20 cellular contexts compared by ENCODE assay signal in the genomic region with DNA sequence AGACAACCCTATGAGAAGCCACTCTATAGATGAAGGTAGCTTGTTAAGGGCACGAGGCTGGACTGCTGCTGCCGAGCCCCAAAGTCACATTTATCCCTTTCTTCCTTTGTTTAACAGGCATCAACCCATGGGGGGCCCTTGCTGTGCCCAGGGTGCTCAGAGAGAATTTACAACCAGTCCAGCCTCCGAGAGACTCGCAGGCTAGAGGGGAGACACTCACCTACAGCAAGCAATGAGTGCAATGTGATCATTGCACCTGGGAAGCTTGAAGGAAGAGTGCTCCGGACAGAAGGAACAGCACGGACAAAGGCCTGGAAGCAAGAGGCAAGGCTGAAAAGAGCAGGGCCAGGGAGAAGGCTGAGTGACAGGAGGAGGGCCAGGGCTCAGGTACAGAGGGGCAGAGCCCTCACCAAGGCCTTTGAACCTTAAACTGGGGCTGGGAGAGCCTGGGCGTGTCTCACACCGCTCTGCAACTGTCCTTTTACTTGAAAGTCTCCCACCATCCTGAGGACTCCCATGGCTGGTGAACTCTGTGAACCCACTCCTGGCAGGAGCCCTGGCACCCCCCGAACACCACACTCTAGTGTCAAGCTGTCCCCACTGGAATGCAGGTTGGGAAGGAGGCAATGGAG. TPM values are rescaled to one million over a fixed set of nuclear protein-coding genes. Genes with fewer than 3 reads are reported as not detected.
DNase-seq lines count a peak whose midpoint lies in the region; ATAC-seq, FAIRE-seq and TF ChIP-seq lines count a peak whose summit lies in the region.
"Had no signal": no experiment of that assay in that cellular context is flagged by ENCODE, and none has a peak within 500 bp of the region (broad histone marks: within the 10 kb centered on the region; RNA-seq: fewer than 3 reads in every experiment).

No MANE protein-coding gene starts in this region.

- H3K27ac ChIP-seq in HepG2 (ENCODE audit: extremely low read length, insufficient read depth, low read length) (no peak overlapping the region), right lobe of liver (no peak overlapping the region), OCI-LY3 (ENCODE audit: low read length) (no peak overlapping the region), neuronal stem cell (replicated peaks; ENCODE audit: low read length) (no peak overlapping the region), suprapubic skin (no peak overlapping the region)
- H3K27ac ChIP-seq: 22Rv1; BLaER1 treated with 17β-estradiol and CSF1 and Interleukin-3, amounts not matched to agents 10 nM and 100 nM had no signal

- in situ Hi-C loops in HepG2 (cut with HindIII; ENCODE audit: extremely low pct_ligation_motif_present, low pct_unique_long_range_greater_than_20kb): loop anchor here (5.0 kb wide), 2 partner anchors 106 to 201 kb away; no protein-coding TSS in a partner anchor

- ATAC-seq in HepG2: peak; percentile 37
- no peak for ATAC-seq in right lobe of liver
- ATAC-seq in GM18873 (IDR thresholded peaks at IDR 0.05; ENCODE audit: low FRiP score, unreplicated experiment): no peak

- H3K79me1 ChIP-seq in neuronal stem cell (ENCODE audit: low read depth, low read length): no peaks in the 10 kb centered on the region

- H3K23ac ChIP-seq in neuronal stem cell (ENCODE audit: low read depth, low read length, poor library complexity): no peak overlapping the region

- H2BK15ac ChIP-seq in neuronal stem cell (ENCODE audit: low read length): peak overlapping the region; percentile 82

- CTCF ChIA-PET in HepG2 (lab: Yijun Ruan, JAX; ENCODE audit: low intra/inter-chr PET ratio, low total read pairs): interaction anchor here (1.7 kb wide), 1 partner anchor 268 kb away, joined by 13 read pairs; no protein-coding TSS in a partner anchor

- no peak overlapping the region for H2BK5ac ChIP-seq in neuronal stem cell (ENCODE audit: low read length)

- peak overlapping the region; percentile 14 for H3K14ac ChIP-seq in neuronal stem cell (ENCODE audit: low read length)

- no peak for TF ChIP-seq RAD21 in HepG2 (CRISPR knock-in tag; IDR thresholded peaks at IDR 0.05)

- TF ChIP-seq CTCF in HepG2 (CRISPR knock-in tag; IDR thresholded peaks at IDR 0.05) (no peak), right lobe of liver (IDR thresholded peaks at IDR 0.05) (no peak), OCI-LY3 (IDR thresholded peaks at IDR 0.05; ENCODE audit: low read depth, low read length) (no peak), suprapubic skin (IDR thresholded peaks at IDR 0.05) (no peak)

- H3K79me2 ChIP-seq in HepG2 (ENCODE audit: insufficient read depth, low read length) (no peaks in the 10 kb centered on the region), OCI-LY3 (ENCODE audit: low read length) (no peaks in the 10 kb centered on the region)

- H2AK5ac ChIP-seq in neuronal stem cell (ENCODE audit: low read depth, low read length): peak overlapping the region; percentile 34

- H3K18ac ChIP-seq in neuronal stem cell (ENCODE audit: low read length): peak overlapping the region; percentile 6

- H3K4me2 ChIP-seq in HepG2 (ENCODE audit: low read depth, low read length) (no peak overlapping the region), OCI-LY3 (ENCODE audit: low read length) (no peak overlapping the region; the same call in 1 of the 2 replicates), neuronal stem cell (ENCODE audit: insufficient read depth, low read length, poor library complexity, severe bottlenecking) (no peak overlapping the region)

- no peak for FAIRE-seq in HepG2 (lab: Jason Lieb, UNC)
- FAIRE-seq: GM12891 had no signal

- intact Hi-C loops in HepG2 (cut with micrococcal nuclease; ENCODE audit: unreplicated experiment) (no loop called here), right lobe of liver (cut with DNase I) (loop anchor here (5.0 to 10.0 kb wide), 2 partner anchors 266 to 268 kb away; no protein-coding TSS in a partner anchor)

- H4K8ac ChIP-seq in neuronal stem cell (ENCODE audit: low read depth, low read length): no peak overlapping the region

- H3K36me3 ChIP-seq in HepG2 (replicated peaks in 1 of 2; ENCODE audit: control insufficient read depth in 1 of 2, insufficient read depth in 2 of 2, low read length in 2 of 2) (no peaks in the 10 kb centered on the region), right lobe of liver (no peaks in the 10 kb centered on the region), OCI-LY3 (replicated peaks; ENCODE audit: low read depth, low read length) (no peaks in the 10 kb centered on the region), neuronal stem cell (replicated peaks in 1 of 2; ENCODE audit: control insufficient read depth in 2 of 2, insufficient read depth in 2 of 2, low read length in 2 of 2) (no peaks in the 10 kb centered on the region), suprapubic skin (no peaks in the 10 kb centered on the region)
- H3K36me3 ChIP-seq: BLaER1 treated with 17β-estradiol and CSF1 and Interleukin-3, amounts not matched to agents 10 nM and 100 nM had no signal

- H3K9ac ChIP-seq in HepG2 (ENCODE audit: insufficient read depth, low read depth, low read length): no peak overlapping the region
- no peak overlapping the region for H3K9ac ChIP-seq in OCI-LY3 (ENCODE audit: low read length)
- no peak overlapping the region for H3K9ac ChIP-seq in neuronal stem cell (ENCODE audit: low read depth, low read length, poor library complexity)
- H3K9ac ChIP-seq: BLaER1 treated with 17β-estradiol and CSF1 and Interleukin-3, amounts not matched to agents 10 nM and 100 nM had no signal

- H4K20me1 ChIP-seq in HepG2 (ENCODE audit: insufficient read depth, low read length) (no peaks in the 10 kb centered on the region), OCI-LY3 (ENCODE audit: insufficient read depth, low read length) (no peaks in the 10 kb centered on the region)
- H4K20me1 ChIP-seq: BLaER1 treated with 17β-estradiol and CSF1 and Interleukin-3, amounts not matched to agents 10 nM and 100 nM had no signal

- H3K4me3 ChIP-seq in HepG2 (replicated peaks in 1 of 3; ENCODE audit: insufficient read depth in 1 of 3, low read depth in 2 of 3, low read length in 3 of 3) (no peak overlapping the region), right lobe of liver (no peak overlapping the region), OCI-LY3 (ENCODE audit: low read length) (no peak overlapping the region), neuronal stem cell (ENCODE audit: low read length in 2 of 2) (no peak overlapping the region), suprapubic skin (no peak overlapping the region)
- H3K4me3 ChIP-seq: BLaER1 treated with 17β-estradiol and CSF1 and Interleukin-3, amounts not matched to agents 10 nM and 100 nM had no signal

- peak overlapping the region; percentile 80 for H4K91ac ChIP-seq in neuronal stem cell (ENCODE audit: low read depth, low read length, poor library complexity)

- WGBS in HepG2 (ENCODE audit: low lambda C conversion rate): 27% methylated on average over 9 of the region's 9 CpGs
- WGBS in right lobe of liver (ENCODE audit: insufficient coverage, low coverage, low lambda C conversion rate, missing lambda C conversion rate): 39% methylated on average over 6 of the region's 9 CpGs
- no CpG with 5 or more reads among the region's 9 CpGs for WGBS in neuronal stem cell (ENCODE audit: extremely low coverage in 2 of 2, insufficient read length in 2 of 2, insufficient replicate concordance in 1 of 2), 2 donors
- 79% methylated on average over 9 of the region's 9 CpGs for WGBS in suprapubic skin

- POLR2A ChIA-PET in HepG2 (lab: Yijun Ruan, JAX): no interaction called here

- no peak overlapping the region for H2BK12ac ChIP-seq in neuronal stem cell (ENCODE audit: low read length)

- H3K4me1 ChIP-seq in HepG2 (ENCODE audit: insufficient read depth, low read length) (no peaks in the 10 kb centered on the region), right lobe of liver (no peaks in the 10 kb centered on the region), OCI-LY3 (ENCODE audit: low read length) (peaks cover 5% of the 10 kb centered on the region; the same call in 1 of the 2 replicates), neuronal stem cell (ENCODE audit: control insufficient read depth in 2 of 2, insufficient read depth in 1 of 2, low read depth in 1 of 2, low read length in 2 of 2) (peaks cover 0 to 2% of the 10 kb centered on the region in 2 donors), suprapubic skin (no peaks in the 10 kb centered on the region)

- peaks cover 1 to 61% of the 10 kb centered on the region in 2 experiments; a peak in 4 of 5 replicates for H3K27me3 ChIP-seq in HepG2 (ENCODE audit: control insufficient read depth in 1 of 2, insufficient read depth in 2 of 2, low read length in 2 of 2)
- no peaks in the 10 kb centered on the region for H3K27me3 ChIP-seq in right lobe of liver
- H3K27me3 ChIP-seq in OCI-LY3 (ENCODE audit: low read depth, low read length): peaks cover 14% of the 10 kb centered on the region
- H3K27me3 ChIP-seq in neuronal stem cell (ENCODE audit: control insufficient read depth in 3 of 3, insufficient read depth in 3 of 3, low read depth in 1 of 3, low read length in 3 of 3): peaks cover 0 to 42% (median 0%) of the 10 kb centered on the region in 3 experiments
- H3K27me3 ChIP-seq in suprapubic skin: peaks cover 24% of the 10 kb centered on the region
- H3K27me3 ChIP-seq: BLaER1 treated with 17β-estradiol and CSF1 and Interleukin-3, amounts not matched to agents 10 nM and 100 nM had no signal

- H3K4ac ChIP-seq in neuronal stem cell (ENCODE audit: low read length): no peak overlapping the region

- H2BK120ac ChIP-seq in neuronal stem cell (ENCODE audit: low read depth, low read length): no peak overlapping the region

- H2AFZ ChIP-seq in HepG2 (ENCODE audit: low read length) (no peak overlapping the region), OCI-LY3 (ENCODE audit: low read depth, low read length) (0 out of 2 replicates have a peak overlapping the region, but pooled peaks have one; percentile 82), neuronal stem cell (ENCODE audit: low read length) (no peak overlapping the region)

- no peak for TF ChIP-seq EP300 in HepG2 (IDR thresholded peaks at IDR 0.05; ENCODE audit: low read depth in 2 of 2, low read length in 2 of 2)
- no peak for TF ChIP-seq EP300 in HepG2 (CRISPR knock-in tag; IDR thresholded peaks at IDR 0.05; ENCODE audit: borderline replicate concordance)
- no peak for TF ChIP-seq EP300 in suprapubic skin (IDR thresholded peaks at IDR 0.05)

- H3K9me3 ChIP-seq in HepG2 (ENCODE audit: low read length) (no peaks in the 10 kb centered on the region), right lobe of liver (no peaks in the 10 kb centered on the region), OCI-LY3 (ENCODE audit: insufficient read depth, low read length) (no peaks in the 10 kb centered on the region), neuronal stem cell (replicated peaks in 1 of 2; ENCODE audit: control insufficient read depth in 2 of 2, insufficient read depth in 1 of 2, low read depth in 1 of 2, low read length in 2 of 2) (peaks cover 0 to 2% of the 10 kb centered on the region in 2 donors), suprapubic skin (no peaks in the 10 kb centered on the region)
- H3K9me3 ChIP-seq: BLaER1 treated with 17β-estradiol and CSF1 and Interleukin-3, amounts not matched to agents 10 nM and 100 nM had no signal

- no TSS peak for BruUV-seq in HepG2 (replicated peaks; lab: Mats Ljungman, UMichigan)

- TF ChIP-seq POLR2A in HepG2 (IDR thresholded peaks at IDR 0.05; ENCODE audit: insufficient read depth in 1 of 2, low read depth in 2 of 2, low read length in 2 of 2) (no peak), right lobe of liver (IDR thresholded peaks at IDR 0.05) (no peak), suprapubic skin (IDR thresholded peaks at IDR 0.05) (no peak)

- DNase-seq in HepG2 (ENCODE audit: low spot score): no peak
- DNase-seq in right lobe of liver: no peak
- no peak for DNase-seq in neuronal stem cell (ENCODE audit: low spot score)
- no peak for DNase-seq in GF-D8 (lab: John Stamatoyannopoulos, UW)
- DNase-seq in suprapubic skin (ENCODE audit: low spot score in 2 of 2): no peak
- no peak for DNase-seq in pons (ENCODE audit: low spot score)
- DNase-seq: Calu3; CD4-positive, alpha-beta T cell; DMS 273 treated with DMSO at 0.1 percent for 48 hours; HCEC 1CT; HFFc6 had no signal

RNA-seq across cellular contexts. Expression of gene DMRTB1, which starts 27.3 kb away (rescaled TPM):
- total RNA-seq in HepG2 (2016; rRNA removed; fragmentation: Illumina TruSeq; extraction: Trizol) (not detected in 2 replicates), right lobe of liver (not detected), suprapubic skin (not detected)
- total RNA-seq in HepG2 (2016; cell fraction: cytosol; rRNA removed; fragmentation: Illumina TruSeq; extraction: Trizol; ENCODE audit: low read depth): not detected in 2 replicates
- not detected in 2 replicates for total RNA-seq in HepG2 (2016; cell fraction: insoluble cytoplasmic fraction; rRNA removed; fragmentation: Illumina TruSeq; extraction: Trizol)
- not detected in 2 replicates for total RNA-seq in HepG2 (2016; cell fraction: membrane; rRNA removed; fragmentation: Illumina TruSeq; extraction: Trizol)
- total RNA-seq in HepG2 (2016; cell fraction: nucleus; rRNA removed; fragmentation: Illumina TruSeq; extraction: Trizol): not detected in 2 replicates
- not detected in 2 replicates for polyA plus RNA-seq in HepG2 (2011; rRNA removed)
- polyA plus RNA-seq in HepG2 (2011; cell fraction: cytosol; rRNA removed): not detected in 2 replicates
- polyA plus RNA-seq in HepG2 (2011; cell fraction: nucleus; rRNA removed): not detected in 2 replicates
- polyA plus RNA-seq in HepG2 (2012): not detected in 2 replicates
- polyA plus RNA-seq in HepG2 (2016; cell fraction: cytosol; fragmentation: Illumina TruSeq; extraction: Trizol; ENCODE audit: low read depth): not detected in 2 replicates
- polyA plus RNA-seq in HepG2 (2016; cell fraction: insoluble cytoplasmic fraction; fragmentation: Illumina TruSeq; extraction: Trizol; ENCODE audit: low read depth): not detected in 2 replicates
- polyA plus RNA-seq in HepG2 (2016; cell fraction: membrane; fragmentation: Illumina TruSeq; extraction: Trizol; ENCODE audit: low read depth): not detected in 2 replicates
- polyA plus RNA-seq in HepG2 (2016; cell fraction: nucleus; fragmentation: Illumina TruSeq; extraction: Trizol; ENCODE audit: insufficient read depth, low read depth): not detected in 2 replicates
- not detected in 2 replicates for polyA minus RNA-seq in HepG2 (2011; rRNA and poly(A)+ RNA removed; ENCODE audit: low replicate concordance)
- not detected in 2 replicates for polyA minus RNA-seq in HepG2 (2011; cell fraction: cytosol; rRNA and poly(A)+ RNA removed)
- polyA minus RNA-seq in HepG2 (2011; cell fraction: nucleus; rRNA and poly(A)+ RNA removed): not detected in 2 replicates
- 0.03 TPM for polyA plus RNA-seq in neuronal stem cell (2013, experiment 1 of 2)
- polyA plus RNA-seq in neuronal stem cell (2013, experiment 2 of 2): not detected
- total RNA-seq: A673; Calu3; CD4-positive, alpha-beta T cell; Daoy; H4; HFFc6; HT1080 had no signal
